Comparison of ENCODE assay signal across 8 cellular contexts in the genomic region with DNA sequence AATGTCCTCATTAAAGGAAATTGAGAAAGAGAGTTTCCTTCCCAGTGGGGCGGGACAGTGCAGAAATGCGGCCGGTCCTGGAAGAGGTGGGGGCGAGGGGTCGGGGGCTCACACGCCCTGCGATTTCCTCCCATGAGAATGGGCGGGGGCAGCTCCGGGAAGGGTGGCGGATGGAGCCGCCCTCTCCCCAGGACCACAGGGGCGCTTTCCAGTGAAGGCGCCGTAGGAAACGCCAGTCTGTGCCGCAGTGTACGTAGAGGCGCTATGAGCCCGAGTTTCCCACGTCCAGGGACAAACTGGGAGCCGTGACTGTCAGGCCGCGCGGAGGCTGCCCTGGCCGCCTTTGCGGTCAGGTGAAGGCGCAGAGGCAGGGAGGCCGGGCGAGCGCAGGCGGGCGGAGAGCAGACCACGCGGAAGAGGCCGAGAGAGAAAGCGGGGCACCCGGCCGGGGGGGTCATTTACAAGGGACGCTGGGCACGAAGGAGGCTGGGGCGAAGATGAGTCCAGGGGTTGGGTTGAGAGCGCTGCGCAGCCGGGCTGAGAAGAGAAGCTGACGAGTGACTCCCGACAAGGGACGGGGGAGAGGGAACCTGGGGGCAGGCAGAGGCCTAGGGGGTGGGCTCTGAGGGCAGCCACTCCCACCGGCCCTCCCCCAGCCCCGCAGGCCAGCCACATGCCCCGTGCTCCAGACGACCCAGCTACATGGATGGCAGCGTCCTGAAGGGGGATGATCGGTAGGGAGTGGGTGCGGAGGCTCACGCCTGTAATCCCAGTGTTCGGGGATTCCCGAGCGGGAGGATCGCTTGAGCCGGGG. TPM values are rescaled to one million over a fixed set of nuclear protein-coding genes. Genes with fewer than 3 reads are reported as not detected.
A peak's percentile ranks its signal among the peaks of the same experiment; 100 is the strongest.
DNase-seq lines count a peak whose midpoint lies in the region; ATAC-seq, FAIRE-seq and TF ChIP-seq lines count a peak whose summit lies in the region.

No MANE protein-coding gene starts in this region.

- CTCF ChIA-PET in AG04450 (lab: Charles Lee) = no interaction called here

- H3K4me3 ChIP-seq in AG04450 (ENCODE audit: low read depth, low read length) (peak overlapping the region; percentile 54), choroid plexus epithelial cell (ENCODE audit: low read depth, low read length) (peak overlapping the region; percentile 63)

- TF ChIP-seq CTCF in AG04450 (IDR thresholded peaks at IDR 0.05; ENCODE audit: low read depth, low read length) (no peak), VCaP (conservative IDR thresholded peaks at IDR 0.05) (no peak), choroid plexus epithelial cell (conservative IDR thresholded peaks at IDR 0.05; ENCODE audit: low read depth, low read length) (no peak)

- intact Hi-C loops in left colon (cut with DNase I, micrococcal nuclease) = no loop called here

- H3K27me3 ChIP-seq in AG04450 (ENCODE audit: control insufficient read depth, insufficient read depth, low read length) = peaks cover 21% of the 10 kb centered on the region

- no peaks in the 10 kb centered on the region; the same call in 1 of the 2 replicates for H3K9me3 ChIP-seq in AG04450 (ENCODE audit: control insufficient read depth, insufficient read depth, low read length)

- no peak for FAIRE-seq in RCC 7860 (lab: Jason Lieb, UNC)

- ATAC-seq in GM18873 (IDR thresholded peaks at IDR 0.05; ENCODE audit: low FRiP score, unreplicated experiment) = peak; percentile 31
- peak; percentile 59 for ATAC-seq in HG03159 (IDR thresholded peaks at IDR 0.05; ENCODE audit: unreplicated experiment)
- ATAC-seq in left colon = peak; percentile 67

- POLR2A ChIA-PET in AG04450 (lab: Yijun Ruan, JAX) = no interaction called here

- H3K27ac ChIP-seq in AG04450 (ENCODE audit: low read depth, low read length) = no peak overlapping the region
- H3K27ac ChIP-seq in VCaP = peak overlapping the region; percentile 84

- DNase-seq in AG04450 (ENCODE audit: low read depth, low spot score) = no peak
- DNase-seq in choroid plexus epithelial cell (ENCODE audit: low read depth) = peak; percentile 33
- DNase-seq in left colon = peak; percentile 67 to 72
- DNase-seq in stimulated activated CD4-positive, alpha-beta T cell treated with anti-CD3 and anti-CD28 coated beads, Interleukin-4, amount 100 ng/mL, for 1 hour = peak; percentile 47
- DNase-seq in RCC 7860 (ENCODE audit: low spot score) = no peak

RNA-seq across cellular contexts. Expression of a gene that starts 45.0 kb away (rescaled TPM):
- polyA plus RNA-seq in AG04450 (2011; rRNA removed) = not detected in 2 replicates
- not detected in 2 replicates for polyA minus RNA-seq in AG04450 (2011; rRNA and poly(A)+ RNA removed)
- total RNA-seq in left colon = 1 to 10 TPM; 8.3 to 9.3 TPM

Comparison
In these comparisons a context has a peak if more than half of its experiments do, and no peak if none do; other contexts are left out.
1. DNase-seq: peak in choroid plexus epithelial cell (single experiment), left colon (2 of 2) and stimulated activated CD4-positive, alpha-beta T cell treated with anti-CD3 and anti-CD28 coated beads, Interleukin-4, amount 100 ng/mL, for 1 hour (single experiment); none in AG04450 (single experiment) and RCC 7860 (single experiment).
2. Peak in every context shown above with its lines, with median percentiles within 50 percentile points of each other: ATAC-seq.